In genomic region chr6:31892821-31893220, GRCh38 we compare ENCODE assay signal across 1 cellular context.
TF ChIP-seq lines count a peak whose summit lies in the region.

No MANE protein-coding gene starts in this region.

TF ChIP-seq in K562, 482 proteins besides CTCF, POLR2A, EP300 and RAD21:
- no peak for TF ChIP-seq NCOA1 (IDR thresholded peaks at IDR 0.05; ENCODE audit: low read depth)
- peak; percentile 32; the same call in 1 of the 2 replicates for TF ChIP-seq RBFOX2 (IDR thresholded peaks at IDR 0.05; ENCODE audit: low read depth, low read length)
TF ChIP-seq in K562: peak in this region for 1.
